9 cellular contexts compared by ENCODE assay signal in genomic region chr9:110156902-110157301, GRCh38. TPM values are rescaled to one million over a fixed set of nuclear protein-coding genes. Genes with fewer than 3 reads are reported as not detected.
A peak's percentile ranks its signal among the peaks of the same experiment; 100 is the strongest.
DNase-seq lines count a peak whose midpoint lies in the region; ATAC-seq and TF ChIP-seq lines count a peak whose summit lies in the region.
"Had no signal": no experiment of that assay in that cellular context is flagged by ENCODE, and none has a peak within 500 bp of the region (broad histone marks: within the 10 kb centered on the region; RNA-seq: fewer than 3 reads in every experiment).

No MANE protein-coding gene starts in this region.

- peaks cover 94% of the 10 kb centered on the region for H3K4me1 Mint-ChIP-seq in T-helper 2 cell treated with Interferon-gamma antibody and Interleukin-4, amounts not matched to agents 5 μg/mL and 100 μg/mL, for 36 hours (ENCODE audit: low read depth)
- H3K4me1 Mint-ChIP-seq in glutamatergic neuron (ENCODE audit: low read depth, unreplicated experiment), result peaks cover 22% of the 10 kb centered on the region

- peaks cover 68% of the 10 kb centered on the region for H3K36me3 Mint-ChIP-seq in T-helper 2 cell treated with Interferon-gamma antibody and Interleukin-4, amounts not matched to agents 5 μg/mL and 100 μg/mL, for 36 hours (ENCODE audit: low read depth)
- H3K36me3 Mint-ChIP-seq in glutamatergic neuron (ENCODE audit: unreplicated experiment), result no peaks in the 10 kb centered on the region

- no peaks in the 10 kb centered on the region for H3K9me3 Mint-ChIP-seq in T-helper 2 cell treated with Interferon-gamma antibody and Interleukin-4, amounts not matched to agents 5 μg/mL and 100 μg/mL, for 36 hours
- H3K9me3 Mint-ChIP-seq in glutamatergic neuron (ENCODE audit: unreplicated experiment), result peaks cover 9% of the 10 kb centered on the region

- H3K27me3 Mint-ChIP-seq in T-helper 2 cell treated with Interferon-gamma antibody and Interleukin-4, amounts not matched to agents 5 μg/mL and 100 μg/mL, for 36 hours (ENCODE audit: low read depth), result no peaks in the 10 kb centered on the region
- H3K27me3 Mint-ChIP-seq in glutamatergic neuron (ENCODE audit: unreplicated experiment), result peaks cover 1% of the 10 kb centered on the region

- no peak for TF ChIP-seq CTCF in glutamatergic neuron (IDR thresholded peaks at IDR 0.05; ENCODE audit: partially characterized antibody, unreplicated experiment)

- H3K4me3 Mint-ChIP-seq in T-helper 2 cell treated with Interferon-gamma antibody and Interleukin-4, amounts not matched to agents 5 μg/mL and 100 μg/mL, for 36 hours, result peak overlapping the region; percentile 77
- no peak overlapping the region for H3K4me3 Mint-ChIP-seq in glutamatergic neuron (ENCODE audit: unreplicated experiment)

- H3K27ac Mint-ChIP-seq in T-helper 2 cell treated with Interferon-gamma antibody and Interleukin-4, amounts not matched to agents 5 μg/mL and 100 μg/mL, for 36 hours, result peak overlapping the region; percentile 93
- H3K27ac Mint-ChIP-seq in glutamatergic neuron (ENCODE audit: unreplicated experiment), result no peak overlapping the region

- ATAC-seq in GM19438 (IDR thresholded peaks at IDR 0.05; ENCODE audit: low read depth, unreplicated experiment) (peak; percentile 82), HG03432 (IDR thresholded peaks at IDR 0.05; ENCODE audit: unreplicated experiment) (peak; percentile 85), left lobe of liver (peak; percentile 37)

- DNase-seq in EL (peak; percentile 85), left lobe of liver (ENCODE audit: low spot score) (no peak), OCI-M2 (lab: John Stamatoyannopoulos, UW; ENCODE audit: unreplicated experiment) (no peak), glutamatergic neuron (no peak), NCI-H526 treated with DMSO at 0.1 percent for 48 hours (lab: John Stamatoyannopoulos, UW) (no peak)
- DNase-seq in T-helper 2 cell treated with Interferon-gamma antibody and Interleukin-4, amounts not matched to agents 5 μg/mL and 100 μg/mL, for 36 hours (ENCODE audit: low spot score), result peak; percentile 52

RNA-seq across cellular contexts. Expression of gene C9orf152, which starts 51.1 kb away (rescaled TPM):
- 3.0 TPM for total RNA-seq in left lobe of liver
- total RNA-seq in glutamatergic neuron (ENCODE audit: unreplicated experiment), result not detected
- total RNA-seq: T-helper 2 cell treated with Interferon-gamma antibody and Interleukin-4, amounts not matched to agents 100 ng/mL and 5 ng/mL, for 36 hours had no signal

Comparison
In these comparisons a context has a peak if more than half of its experiments do, and no peak if none do; other contexts are left out.
1. DNase-seq: peak in EL (single experiment) and T-helper 2 cell treated with Interferon-gamma antibody and Interleukin-4, amounts not matched to agents 5 μg/mL and 100 μg/mL, for 36 hours (single experiment); none in left lobe of liver (single experiment), OCI-M2 (single experiment), glutamatergic neuron (single experiment) and NCI-H526 treated with DMSO at 0.1 percent for 48 hours (single experiment).
2. Peak in every context shown above with its lines, with median percentiles within 50 percentile points of each other: ATAC-seq.